8 cellular contexts compared by ENCODE assay signal in genomic region chr6:33080127-33081089, GRCh38. TPM values are rescaled to one million over a fixed set of nuclear protein-coding genes. Genes with fewer than 3 reads are reported as not detected.
A peak's percentile ranks its signal among the peaks of the same experiment; 100 is the strongest.
DNase-seq lines count a peak whose midpoint lies in the region; ATAC-seq and TF ChIP-seq lines count a peak whose summit lies in the region.

No MANE protein-coding gene starts in this region.

- no peaks in the 10 kb centered on the region for H3K27me3 Mint-ChIP-seq in activated T-cell treated with anti-CD3 and anti-CD28 coated beads, Interleukin-2, amount 50 U/mL, for 24 hours

- H3K4me1 ChIP-seq in colonic mucosa = no peaks in the 10 kb centered on the region

- no peak for TF ChIP-seq CTCF in colonic mucosa (IDR thresholded peaks at IDR 0.05)

- peak overlapping the region; percentile 14 to 58 for H3K9ac ChIP-seq in colonic mucosa (ENCODE audit: low read depth in 2 of 2, low read length in 2 of 2)

- peaks cover 5% of the 10 kb centered on the region for H3K36me3 Mint-ChIP-seq in activated T-cell treated with anti-CD3 and anti-CD28 coated beads, Interleukin-2, amount 50 U/mL, for 24 hours (ENCODE audit: low read depth)
- peaks cover 45% of the 10 kb centered on the region for H3K36me3 Mint-ChIP-seq in stimulated activated effector memory CD8-positive, alpha-beta T cell treated with anti-CD3 and anti-CD28 coated beads, Interleukin-12 subunit alpha, Interleukin-12 subunit beta, amount 100 ng/mL, for 72 hours

- H3K4me3 ChIP-seq in colonic mucosa = peak overlapping the region; percentile 22

- H3K36me3 ChIP-seq in colonic mucosa = no peaks in the 10 kb centered on the region

- intact Hi-C loops in colonic mucosa (cut with DNase I) = loop anchor here (5.0 kb wide), 1 partner anchor 68 kb away; no protein-coding TSS in a partner anchor

- H3K27ac ChIP-seq in colonic mucosa = peak overlapping the region; percentile 63

- H3K9me3 ChIP-seq in colonic mucosa = no peaks in the 10 kb centered on the region

- H3K4me1 Mint-ChIP-seq in activated T-cell treated with anti-CD3 and anti-CD28 coated beads, Interleukin-2, amount 50 U/mL, for 24 hours (ENCODE audit: low read depth) = peaks cover 37% of the 10 kb centered on the region
- peaks cover 73% of the 10 kb centered on the region for H3K4me1 Mint-ChIP-seq in stimulated activated effector memory CD8-positive, alpha-beta T cell treated with anti-CD3 and anti-CD28 coated beads, Interleukin-12 subunit alpha, Interleukin-12 subunit beta, amount 100 ng/mL, for 72 hours

- H3K4me3 Mint-ChIP-seq in activated T-cell treated with anti-CD3 and anti-CD28 coated beads, Interleukin-2, amount 50 U/mL, for 24 hours = peak overlapping the region; percentile 56
- peak overlapping the region; percentile 42 for H3K4me3 Mint-ChIP-seq in stimulated activated effector memory CD8-positive, alpha-beta T cell treated with anti-CD3 and anti-CD28 coated beads, Interleukin-12 subunit alpha, Interleukin-12 subunit beta, amount 100 ng/mL, for 72 hours

- H3K27ac Mint-ChIP-seq in activated T-cell treated with anti-CD3 and anti-CD28 coated beads, Interleukin-2, amount 50 U/mL, for 24 hours = no peak overlapping the region
- peak overlapping the region; percentile 89 for H3K27ac Mint-ChIP-seq in stimulated activated effector memory CD8-positive, alpha-beta T cell treated with anti-CD3 and anti-CD28 coated beads, Interleukin-12 subunit alpha, Interleukin-12 subunit beta, amount 100 ng/mL, for 72 hours

- H3K9me3 Mint-ChIP-seq in activated T-cell treated with anti-CD3 and anti-CD28 coated beads, Interleukin-2, amount 50 U/mL, for 24 hours = no peaks in the 10 kb centered on the region
- no peaks in the 10 kb centered on the region for H3K9me3 Mint-ChIP-seq in stimulated activated effector memory CD8-positive, alpha-beta T cell treated with anti-CD3 and anti-CD28 coated beads, Interleukin-12 subunit alpha, Interleukin-12 subunit beta, amount 100 ng/mL, for 72 hours

- no peak for DNase-seq in activated T-cell treated with anti-CD3 and anti-CD28 coated beads, Interleukin-2, amount 50 U/mL, for 24 hours
- DNase-seq in activated T-cell treated with anti-CD3 and anti-CD28 coated beads, Interleukin-2, amount 50 U/mL, for 48 hours = no peak
- DNase-seq in colonic mucosa = peak; percentile 34
- DNase-seq in kidney tubule cell (ENCODE audit: low spot score) = peak; percentile 70
- no peak for DNase-seq in stimulated activated effector memory CD8-positive, alpha-beta T cell treated with anti-CD3 and anti-CD28 coated beads, Interleukin-12 subunit alpha, Interleukin-12 subunit beta, amount 100 ng/mL, for 72 hours (ENCODE audit: low spot score in 2 of 2)
- DNase-seq in T-helper 9 cell = no peak
- DNase-seq in DMS53 (lab: John Stamatoyannopoulos, UW) = no peak

- no peak for ATAC-seq in stimulated activated effector memory CD8-positive, alpha-beta T cell treated with anti-CD3 and anti-CD28 coated beads, Interleukin-12 subunit alpha, Interleukin-12 subunit beta, amount 100 ng/mL, for 72 hours
- ATAC-seq in HG03196 (IDR thresholded peaks at IDR 0.05; ENCODE audit: unreplicated experiment) = no peak

- H3K27me3 ChIP-seq in colonic mucosa = no peaks in the 10 kb centered on the region

RNA-seq across cellular contexts. Expression of gene HLA-DPB1, which starts 4.6 kb away (rescaled TPM):
- total RNA-seq in colonic mucosa = 10 to 100 TPM; 21.3 to 53.5 TPM

RNA-seq across cellular contexts. Expression of gene HLA-DPA1, which starts 7.0 kb away (rescaled TPM):
- total RNA-seq in colonic mucosa = 10 to 100 TPM; 18.7 to 58.7 TPM

Comparison
In these comparisons a context has a peak if more than half of its experiments do, and no peak if none do; other contexts are left out.
1. DNase-seq: peak in colonic mucosa (single experiment) and kidney tubule cell (single experiment); none in activated T-cell treated with anti-CD3 and anti-CD28 coated beads, Interleukin-2, amount 50 U/mL, for 24 hours (single experiment), activated T-cell treated with anti-CD3 and anti-CD28 coated beads, Interleukin-2, amount 50 U/mL, for 48 hours (0 of 2), stimulated activated effector memory CD8-positive, alpha-beta T cell treated with anti-CD3 and anti-CD28 coated beads, Interleukin-12 subunit alpha, Interleukin-12 subunit beta, amount 100 ng/mL, for 72 hours (0 of 2), T-helper 9 cell (single experiment) and DMS53 (single experiment).